ENCODE assay signal across 1 cellular context in genomic region chr7:149220534-149220933, GRCh38.
TF ChIP-seq lines count a peak whose summit lies in the region.

No MANE protein-coding gene starts in this region.

TF ChIP-seq in K562, 482 proteins besides CTCF, POLR2A, EP300 and RAD21:
- TF ChIP-seq ARID2 (IDR thresholded peaks at IDR 0.05), result no peak
- no peak for TF ChIP-seq NBN (IDR thresholded peaks at IDR 0.05; ENCODE audit: low read depth)
- no peak for TF ChIP-seq ZNF707 (CRISPR knock-in tag; conservative IDR thresholded peaks at IDR 0.05)
- 0 out of 2 replicates have a peak, but pooled peaks have one; percentile 10 for TF ChIP-seq CEBPB (tag; IDR thresholded peaks at IDR 0.05)
- no peak for TF ChIP-seq ZNF165 (CRISPR knock-in tag; IDR thresholded peaks at IDR 0.05; ENCODE audit: borderline replicate concordance)
- TF ChIP-seq ZC3H4 (CRISPR knock-in tag; IDR thresholded peaks at IDR 0.05; ENCODE audit: borderline replicate concordance), result no peak
- TF ChIP-seq DLX4 (CRISPR knock-in tag; IDR thresholded peaks at IDR 0.05), result no peak
- TF ChIP-seq ZNF518B (CRISPR knock-in tag; IDR thresholded peaks at IDR 0.05), result no peak
TF ChIP-seq in K562: peak in this region for 1.
